8 cellular contexts compared by ENCODE assay signal in the genomic region with DNA sequence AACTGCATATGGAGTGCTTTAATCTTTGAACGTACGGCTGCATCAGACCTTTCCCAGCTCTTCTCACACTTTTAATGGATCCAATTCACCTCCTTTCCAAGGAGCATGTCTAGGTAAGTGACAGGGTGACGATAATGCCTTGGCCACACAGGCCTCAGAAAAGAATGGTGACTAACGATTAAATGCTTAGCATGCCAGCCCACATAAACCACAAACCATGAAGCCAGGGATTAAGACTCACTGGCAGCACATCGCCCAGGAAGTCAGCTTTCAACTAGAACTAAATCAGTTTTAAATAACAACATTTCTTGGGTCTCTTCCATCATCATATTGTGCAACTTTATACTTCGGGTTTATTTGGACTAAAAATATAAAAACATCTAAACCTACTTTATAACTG. TPM values are rescaled to one million over a fixed set of nuclear protein-coding genes. Genes with fewer than 3 reads are reported as not detected.
DNase-seq lines count a peak whose midpoint lies in the region; ATAC-seq and TF ChIP-seq lines count a peak whose summit lies in the region.

No MANE protein-coding gene starts in this region.

- H3K36me3 ChIP-seq in GM23248 (ENCODE audit: low read depth): no peaks in the 10 kb centered on the region
- no peaks in the 10 kb centered on the region for H3K36me3 ChIP-seq in SK-N-SH (replicated peaks in 1 of 2; ENCODE audit: control insufficient read depth in 1 of 2, insufficient read depth in 2 of 2, low read length in 1 of 2)
- H3K36me3 ChIP-seq in skeletal muscle tissue (ENCODE audit: control insufficient read depth in 3 of 3, insufficient read depth in 3 of 3, low read length in 3 of 3): no peaks in the 10 kb centered on the region
- H3K36me3 ChIP-seq in transverse colon: no peaks in the 10 kb centered on the region

- H3K9ac ChIP-seq in GM23248 (peak overlapping the region; percentile 67), SK-N-SH (peak overlapping the region; percentile 34; the same call in 1 of the 2 replicates), skeletal muscle tissue (ENCODE audit: low read depth in 1 of 3, low read length in 3 of 3) (no peak overlapping the region)

- H3K4me1 ChIP-seq in GM23248 (ENCODE audit: insufficient read depth) (peaks cover 42% of the 10 kb centered on the region), SK-N-SH (ENCODE audit: control insufficient read depth in 1 of 2, insufficient read depth in 2 of 2, low read depth in 1 of 2, low read length in 1 of 2) (peaks cover 0 to 15% of the 10 kb centered on the region in 2 experiments; a peak in 3 of 4 replicates), skeletal muscle tissue (ENCODE audit: control insufficient read depth in 3 of 3, insufficient read depth in 3 of 3, low read length in 3 of 3) (peaks cover 0 to 5% (median 0%) of the 10 kb centered on the region in 3 donors), transverse colon (peaks cover 0 to 22% (median 8%) of the 10 kb centered on the region in 4 donors)

- 0 to 1% methylated on average over 6 of the region's 6 CpGs for WGBS in GM23248 (ENCODE audit: low coverage in 1 of 2, low lambda C conversion rate in 2 of 2, missing lambda C conversion rate in 2 of 2), 2 experiments
- 23% methylated on average over 6 of the region's 6 CpGs for WGBS in SK-N-SH (ENCODE audit: low lambda C conversion rate)
- WGBS in transverse colon (ENCODE audit: low coverage in 1 of 2), 2 donors: 40 to 53% methylated on average over 6 of the region's 6 CpGs

- H3K27ac Mint-ChIP-seq in effector memory CD8-positive, alpha-beta T cell: no peak overlapping the region

- peak; percentile 95 for DNase-seq in GM23248
- DNase-seq in SK-N-SH: no peak
- DNase-seq in effector memory CD8-positive, alpha-beta T cell: no peak
- no peak for DNase-seq in NCI-H510A (lab: John Stamatoyannopoulos, UW)
- DNase-seq in NCI-H146 (lab: John Stamatoyannopoulos, UW): no peak
- no peak for DNase-seq in transverse colon

- TF ChIP-seq POLR2A in transverse colon (IDR thresholded peaks at IDR 0.05): no peak

- H2AFZ ChIP-seq in GM23248: no peak overlapping the region
- H2AFZ ChIP-seq in SK-N-SH (ENCODE audit: low read depth): no peak overlapping the region

- peak; percentile 27 for ATAC-seq in effector memory CD8-positive, alpha-beta T cell (replicated peaks)
- no peak for ATAC-seq in GM18517 (IDR thresholded peaks at IDR 0.05; ENCODE audit: unreplicated experiment)

- POLR2A ChIA-PET in SK-N-SH (lab: Yijun Ruan, JAX): no interaction called here

- H3F3A ChIP-seq in GM23248 (ENCODE audit: insufficient read depth): peaks cover 35% of the 10 kb centered on the region
- peaks cover 25% of the 10 kb centered on the region for H3F3A ChIP-seq in SK-N-SH (replicated peaks; ENCODE audit: insufficient read depth)

- H3K9me3 ChIP-seq in GM23248 (ENCODE audit: low read depth) (no peaks in the 10 kb centered on the region), SK-N-SH (no peaks in the 10 kb centered on the region), skeletal muscle tissue (ENCODE audit: control insufficient read depth in 3 of 3, low read length in 3 of 3) (no peaks in the 10 kb centered on the region), transverse colon (no peaks in the 10 kb centered on the region)

- peaks cover 3% of the 10 kb centered on the region for H3K36me3 Mint-ChIP-seq in effector memory CD8-positive, alpha-beta T cell (ENCODE audit: insufficient read depth)

- H3K4me2 ChIP-seq in GM23248 (ENCODE audit: unreplicated experiment) (peak overlapping the region; percentile 91), SK-N-SH (peak overlapping the region; percentile 49; the same call in 1 of the 2 replicates)

- no peak for TF ChIP-seq CTCF in SK-N-SH (IDR thresholded peaks at IDR 0.05)
- TF ChIP-seq CTCF in transverse colon (IDR thresholded peaks at IDR 0.05): no peak

- H3K9me2 ChIP-seq in GM23248 (ENCODE audit: insufficient read depth) (no peaks in the 10 kb centered on the region), SK-N-SH (no peaks in the 10 kb centered on the region)

- no peak overlapping the region for H3K4me3 Mint-ChIP-seq in effector memory CD8-positive, alpha-beta T cell

- no peaks in the 10 kb centered on the region for H4K20me1 ChIP-seq in GM23248 (ENCODE audit: insufficient read depth)
- H4K20me1 ChIP-seq in SK-N-SH (ENCODE audit: insufficient read depth): no peaks in the 10 kb centered on the region

- peaks cover 4 to 7% of the 10 kb centered on the region in 2 donors for H3K4me1 Mint-ChIP-seq in effector memory CD8-positive, alpha-beta T cell (ENCODE audit: low read depth in 2 of 2)

- H3K4me3 ChIP-seq in GM23248 (peak overlapping the region; percentile 65), SK-N-SH (ENCODE audit: low read depth in 2 of 2, low read length in 1 of 2) (no peak overlapping the region; a peak in 1 of 4 replicates), skeletal muscle tissue (ENCODE audit: low read length in 3 of 3) (peak overlapping the region in 2 of 3 donors; percentile 1 to 22), transverse colon (no peak overlapping the region)

- in situ Hi-C loops in GM23248 (cut with MboI) (no loop called here), transverse colon (cut with MboI; ENCODE audit: low pct_ligation_motif_present in 1 of 4, low pct_unique_long_range_greater_than_20kb in 1 of 4, low sequenced_read_pairs in 3 of 4) (no loop called here)

- H3K79me2 ChIP-seq in GM23248 (ENCODE audit: insufficient read depth) (peaks cover 18% of the 10 kb centered on the region), SK-N-SH (ENCODE audit: insufficient read depth) (no peaks in the 10 kb centered on the region)

- H3K27me3 ChIP-seq in GM23248 (replicated peaks; ENCODE audit: insufficient read depth) (no peaks in the 10 kb centered on the region), SK-N-SH (ENCODE audit: insufficient read depth) (no peaks in the 10 kb centered on the region), skeletal muscle tissue (ENCODE audit: control insufficient read depth in 3 of 3, insufficient read depth in 3 of 3, low read length in 3 of 3) (no peaks in the 10 kb centered on the region), transverse colon (no peaks in the 10 kb centered on the region)

- TF ChIP-seq EP300 in SK-N-SH (IDR thresholded peaks at IDR 0.05; ENCODE audit: borderline replicate concordance in 1 of 2, low read depth in 1 of 2, low read length in 1 of 2) (peak in 1 of 2 experiments; percentile 97; a peak in 2 of 4 replicates), transverse colon (IDR thresholded peaks at IDR 0.05; ENCODE audit: low read depth) (no peak)

- H3K9me3 Mint-ChIP-seq in effector memory CD8-positive, alpha-beta T cell: peaks cover 0 to 1% of the 10 kb centered on the region in 2 donors

- TF ChIP-seq RAD21 in SK-N-SH (IDR thresholded peaks at IDR 0.05; ENCODE audit: low read length): no peak

- peaks cover 6 to 21% of the 10 kb centered on the region in 2 donors for H3K27me3 Mint-ChIP-seq in effector memory CD8-positive, alpha-beta T cell

- intact Hi-C loops in transverse colon (cut with DNase I; ENCODE audit: low total_unique reads): no loop called here

- H3K27ac ChIP-seq in GM23248 (peak overlapping the region; percentile 86), SK-N-SH (ENCODE audit: low read depth in 2 of 2, low read length in 1 of 2) (peak overlapping the region; percentile 84 to 85; a peak in 3 of 4 replicates), skeletal muscle tissue (ENCODE audit: low read depth, low read length) (no peak overlapping the region), transverse colon (peak overlapping the region in 1 of 4 donors; percentile 2)

- CTCF ChIA-PET in SK-N-SH (lab: Yijun Ruan, JAX): no interaction called here

TF ChIP-seq in SK-N-SH, 30 proteins besides CTCF, POLR2A, EP300 and RAD21 (continues in another document):
- TF ChIP-seq MEF2A (IDR thresholded peaks at IDR 0.05; ENCODE audit: borderline replicate concordance, low read depth) (peak; percentile 82; the same call in 1 of the 2 replicates), CHD2 (IDR thresholded peaks at IDR 0.05; ENCODE audit: low read length, partially characterized antibody) (no peak), TAF1 (IDR thresholded peaks at IDR 0.05; ENCODE audit: borderline replicate concordance, low read depth, low read length) (no peak), POLR2AphosphoS5 (IDR thresholded peaks at IDR 0.05; ENCODE audit: low read depth, low read length) (peak; percentile 77), JUND (IDR thresholded peaks at IDR 0.05) (peak; percentile 94), TEAD4 (IDR thresholded peaks at IDR 0.05; ENCODE audit: borderline replicate concordance, insufficient read depth) (peak; percentile 98), SIN3A (IDR thresholded peaks at IDR 0.05; ENCODE audit: borderline replicate concordance, low read depth, low read length) (0 out of 2 replicates have a peak, but pooled peaks have one; percentile 26), FOXM1 (IDR thresholded peaks at IDR 0.05; ENCODE audit: low read depth) (peak; percentile 89), YY1 (IDR thresholded peaks at IDR 0.05; ENCODE audit: low read depth) (no peak)

RNA-seq across cellular contexts. Expression of a gene that starts 28.7 kb away (rescaled TPM):
- total RNA-seq in GM23248 (2014; rRNA removed; shearing (Covaris generic)): 27.5 and 39.2 TPM in 2 replicates
- polyA plus RNA-seq in GM23248 (2016; fragmentation: Nextera tagmentation; extraction: Ambion mirVana): 20.3 TPM in 2 replicates
- polyA plus RNA-seq in SK-N-SH (2012; rRNA removed): 0.06 and 0.08 TPM in 2 replicates
- 0.10 and 0.20 TPM in 2 replicates for polyA plus RNA-seq in SK-N-SH (2012; cell fraction: cytosol; rRNA removed)
- 0.04 and 0.27 TPM in 2 replicates for polyA plus RNA-seq in SK-N-SH (2012; cell fraction: nucleus; rRNA removed)
- total RNA-seq in skeletal muscle tissue: 52.7 TPM
- total RNA-seq in transverse colon: 10 to 100 TPM; 18.3 to 33.8 (median 31.4) TPM

Comparison
In these comparisons a context has a peak if more than half of its experiments do, and no peak if none do; other contexts are left out.
1. H3K4me3 ChIP-seq: peak in GM23248 (single experiment) and skeletal muscle tissue (2 of 3); none in SK-N-SH (0 of 2) and transverse colon (0 of 4).
2. H3K9ac ChIP-seq: peak in GM23248 (single experiment) and SK-N-SH (single experiment); none in skeletal muscle tissue (0 of 3).